Comparison of ENCODE assay signal across 2 cellular contexts in the genomic region with DNA sequence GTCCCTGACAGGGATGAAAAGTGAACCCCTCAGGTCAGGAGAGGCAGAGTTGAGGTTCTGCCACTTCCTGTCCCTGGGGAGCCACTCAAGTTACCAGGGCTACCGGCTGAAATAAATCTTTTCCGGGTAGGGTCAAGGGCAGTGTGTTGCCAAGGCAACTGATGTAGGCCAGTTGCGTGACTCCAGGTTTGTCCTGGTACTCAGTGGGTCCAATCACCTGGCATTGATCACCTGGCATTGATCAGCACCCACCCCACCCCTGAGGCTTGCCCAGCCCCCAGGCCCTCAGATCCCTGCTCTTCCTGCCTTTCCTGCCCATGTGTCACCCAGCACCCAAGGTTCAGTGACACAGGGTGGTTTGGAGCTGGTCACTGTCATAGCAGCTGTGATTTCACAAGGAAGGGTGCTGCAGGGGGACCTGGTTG.
A peak's percentile ranks its signal among the peaks of the same experiment; 100 is the strongest.
TF ChIP-seq lines count a peak whose summit lies in the region.

No MANE protein-coding gene starts in this region.

TF ChIP-seq in IMR-90, 13 proteins besides CTCF, POLR2A, EP300 and RAD21:
- TF ChIP-seq, protein P1, sequence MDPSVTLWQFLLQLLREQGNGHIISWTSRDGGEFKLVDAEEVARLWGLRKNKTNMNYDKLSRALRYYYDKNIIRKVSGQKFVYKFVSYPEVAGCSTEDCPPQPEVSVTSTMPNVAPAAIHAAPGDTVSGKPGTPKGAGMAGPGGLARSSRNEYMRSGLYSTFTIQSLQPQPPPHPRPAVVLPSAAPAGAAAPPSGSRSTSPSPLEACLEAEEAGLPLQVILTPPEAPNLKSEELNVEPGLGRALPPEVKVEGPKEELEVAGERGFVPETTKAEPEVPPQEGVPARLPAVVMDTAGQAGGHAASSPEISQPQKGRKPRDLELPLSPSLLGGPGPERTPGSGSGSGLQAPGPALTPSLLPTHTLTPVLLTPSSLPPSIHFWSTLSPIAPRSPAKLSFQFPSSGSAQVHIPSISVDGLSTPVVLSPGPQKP (IDR thresholded peaks at IDR 0.05; ENCODE audit: borderline replicate concordance, low read depth, low read length), result no peak

TF ChIP-seq in GM12878, 131 proteins besides CTCF, POLR2A, EP300 and RAD21:
- TF ChIP-seq, protein P2, sequence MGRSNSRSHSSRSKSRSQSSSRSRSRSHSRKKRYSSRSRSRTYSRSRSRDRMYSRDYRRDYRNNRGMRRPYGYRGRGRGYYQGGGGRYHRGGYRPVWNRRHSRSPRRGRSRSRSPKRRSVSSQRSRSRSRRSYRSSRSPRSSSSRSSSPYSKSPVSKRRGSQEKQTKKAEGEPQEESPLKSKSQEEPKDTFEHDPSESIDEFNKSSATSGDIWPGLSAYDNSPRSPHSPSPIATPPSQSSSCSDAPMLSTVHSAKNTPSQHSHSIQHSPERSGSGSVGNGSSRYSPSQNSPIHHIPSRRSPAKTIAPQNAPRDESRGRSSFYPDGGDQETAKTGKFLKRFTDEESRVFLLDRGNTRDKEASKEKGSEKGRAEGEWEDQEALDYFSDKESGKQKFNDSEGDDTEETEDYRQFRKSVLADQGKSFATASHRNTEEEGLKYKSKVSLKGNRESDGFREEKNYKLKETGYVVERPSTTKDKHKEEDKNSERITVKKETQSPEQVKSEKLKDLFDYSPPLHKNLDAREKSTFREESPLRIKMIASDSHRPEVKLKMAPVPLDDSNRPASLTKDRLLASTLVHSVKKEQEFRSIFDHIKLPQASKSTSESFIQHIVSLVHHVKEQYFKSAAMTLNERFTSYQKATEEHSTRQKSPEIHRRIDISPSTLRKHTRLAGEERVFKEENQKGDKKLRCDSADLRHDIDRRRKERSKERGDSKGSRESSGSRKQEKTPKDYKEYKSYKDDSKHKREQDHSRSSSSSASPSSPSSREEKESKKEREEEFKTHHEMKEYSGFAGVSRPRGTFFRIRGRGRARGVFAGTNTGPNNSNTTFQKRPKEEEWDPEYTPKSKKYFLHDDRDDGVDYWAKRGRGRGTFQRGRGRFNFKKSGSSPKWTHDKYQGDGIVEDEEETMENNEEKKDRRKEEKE (IDR thresholded peaks at IDR 0.05), result no peak
- TF ChIP-seq NBN (IDR thresholded peaks at IDR 0.05) (no peak), NR2F1 (conservative IDR thresholded peaks at IDR 0.05) (0 out of 2 replicates have a peak, but pooled peaks have one; percentile 31), SPI1 (IDR thresholded peaks at IDR 0.05; ENCODE audit: borderline replicate concordance, insufficient read depth, low read depth, low read length) (0 out of 2 replicates have a peak, but pooled peaks have one; percentile 6), IKZF1 (conservative IDR thresholded peaks at IDR 0.05) (no peak), RB1 (IDR thresholded peaks at IDR 0.05; ENCODE audit: borderline replicate concordance) (no peak), RAD51 (IDR thresholded peaks at IDR 0.05) (no peak), MTA2 (IDR thresholded peaks at IDR 0.05; ENCODE audit: low read depth) (no peak), MEF2B (IDR thresholded peaks at IDR 0.05; ENCODE audit: partially characterized antibody, poor library complexity, severe bottlenecking) (peak; percentile 74), MXI1 (IDR thresholded peaks at IDR 0.05; ENCODE audit: low read depth, low read length) (no peak), JUNB (IDR thresholded peaks at IDR 0.05) (no peak), BHLHE40 (IDR thresholded peaks at IDR 0.05; ENCODE audit: borderline replicate concordance in 1 of 2, low read depth in 2 of 2, low read length in 1 of 2) (no peak), SREBF2 (IDR thresholded peaks at IDR 0.05; ENCODE audit: low read length) (no peak), POLR2AphosphoS5 (IDR thresholded peaks at IDR 0.05; ENCODE audit: low read length) (no peak), PML (IDR thresholded peaks at IDR 0.05; ENCODE audit: low read length) (peak; percentile 59; the same call in 1 of the 2 replicates), POU2F2 (IDR thresholded peaks at IDR 0.05; ENCODE audit: borderline replicate concordance, low read depth, low read length) (no peak), CBX5 (IDR thresholded peaks at IDR 0.05; ENCODE audit: low read depth) (no peak), ZNF24 (IDR thresholded peaks at IDR 0.05) (no peak), ATF7 (IDR thresholded peaks at IDR 0.05; ENCODE audit: low read depth) (no peak), BMI1 (IDR thresholded peaks at IDR 0.05; ENCODE audit: borderline replicate concordance) (peak; percentile 70), KAT2A (conservative IDR thresholded peaks at IDR 0.05; ENCODE audit: control insufficient read depth, low read depth, low read length) (no peak), RBBP5 (conservative IDR thresholded peaks at IDR 0.05) (no peak), MEF2A (IDR thresholded peaks at IDR 0.05; ENCODE audit: insufficient read depth, low read depth, low read length) (no peak), YBX1 (IDR thresholded peaks at IDR 0.05) (no peak), HDAC6 (IDR thresholded peaks at IDR 0.05; ENCODE audit: unreplicated experiment) (no peak), RUNX3 (IDR thresholded peaks at IDR 0.05; ENCODE audit: low read length) (no peak), MTA3 (IDR thresholded peaks at IDR 0.05; ENCODE audit: borderline replicate concordance, low read length) (peak; percentile 30; the same call in 1 of the 2 replicates)
- TF ChIP-seq, protein P3, sequence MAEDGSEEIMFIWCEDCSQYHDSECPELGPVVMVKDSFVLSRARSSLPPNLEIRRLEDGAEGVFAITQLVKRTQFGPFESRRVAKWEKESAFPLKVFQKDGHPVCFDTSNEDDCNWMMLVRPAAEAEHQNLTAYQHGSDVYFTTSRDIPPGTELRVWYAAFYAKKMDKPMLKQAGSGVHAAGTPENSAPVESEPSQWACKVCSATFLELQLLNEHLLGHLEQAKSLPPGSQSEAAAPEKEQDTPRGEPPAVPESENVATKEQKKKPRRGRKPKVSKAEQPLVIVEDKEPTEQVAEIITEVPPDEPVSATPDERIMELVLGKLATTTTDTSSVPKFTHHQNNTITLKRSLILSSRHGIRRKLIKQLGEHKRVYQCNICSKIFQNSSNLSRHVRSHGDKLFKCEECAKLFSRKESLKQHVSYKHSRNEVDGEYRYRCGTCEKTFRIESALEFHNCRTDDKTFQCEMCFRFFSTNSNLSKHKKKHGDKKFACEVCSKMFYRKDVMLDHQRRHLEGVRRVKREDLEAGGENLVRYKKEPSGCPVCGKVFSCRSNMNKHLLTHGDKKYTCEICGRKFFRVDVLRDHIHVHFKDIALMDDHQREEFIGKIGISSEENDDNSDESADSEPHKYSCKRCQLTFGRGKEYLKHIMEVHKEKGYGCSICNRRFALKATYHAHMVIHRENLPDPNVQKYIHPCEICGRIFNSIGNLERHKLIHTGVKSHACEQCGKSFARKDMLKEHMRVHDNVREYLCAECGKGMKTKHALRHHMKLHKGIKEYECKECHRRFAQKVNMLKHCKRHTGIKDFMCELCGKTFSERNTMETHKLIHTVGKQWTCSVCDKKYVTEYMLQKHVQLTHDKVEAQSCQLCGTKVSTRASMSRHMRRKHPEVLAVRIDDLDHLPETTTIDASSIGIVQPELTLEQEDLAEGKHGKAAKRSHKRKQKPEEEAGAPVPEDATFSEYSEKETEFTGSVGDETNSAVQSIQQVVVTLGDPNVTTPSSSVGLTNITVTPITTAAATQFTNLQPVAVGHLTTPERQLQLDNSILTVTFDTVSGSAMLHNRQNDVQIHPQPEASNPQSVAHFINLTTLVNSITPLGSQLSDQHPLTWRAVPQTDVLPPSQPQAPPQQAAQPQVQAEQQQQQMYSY (CRISPR knock-in tag; IDR thresholded peaks at IDR 0.05), result no peak
- TF ChIP-seq, protein P4, sequence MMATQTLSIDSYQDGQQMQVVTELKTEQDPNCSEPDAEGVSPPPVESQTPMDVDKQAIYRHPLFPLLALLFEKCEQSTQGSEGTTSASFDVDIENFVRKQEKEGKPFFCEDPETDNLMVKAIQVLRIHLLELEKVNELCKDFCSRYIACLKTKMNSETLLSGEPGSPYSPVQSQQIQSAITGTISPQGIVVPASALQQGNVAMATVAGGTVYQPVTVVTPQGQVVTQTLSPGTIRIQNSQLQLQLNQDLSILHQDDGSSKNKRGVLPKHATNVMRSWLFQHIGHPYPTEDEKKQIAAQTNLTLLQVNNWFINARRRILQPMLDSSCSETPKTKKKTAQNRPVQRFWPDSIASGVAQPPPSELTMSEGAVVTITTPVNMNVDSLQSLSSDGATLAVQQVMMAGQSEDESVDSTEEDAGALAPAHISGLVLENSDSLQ (IDR thresholded peaks at IDR 0.05), result peak; percentile 21; the same call in 1 of the 2 replicates
- TF ChIP-seq, protein P5, sequence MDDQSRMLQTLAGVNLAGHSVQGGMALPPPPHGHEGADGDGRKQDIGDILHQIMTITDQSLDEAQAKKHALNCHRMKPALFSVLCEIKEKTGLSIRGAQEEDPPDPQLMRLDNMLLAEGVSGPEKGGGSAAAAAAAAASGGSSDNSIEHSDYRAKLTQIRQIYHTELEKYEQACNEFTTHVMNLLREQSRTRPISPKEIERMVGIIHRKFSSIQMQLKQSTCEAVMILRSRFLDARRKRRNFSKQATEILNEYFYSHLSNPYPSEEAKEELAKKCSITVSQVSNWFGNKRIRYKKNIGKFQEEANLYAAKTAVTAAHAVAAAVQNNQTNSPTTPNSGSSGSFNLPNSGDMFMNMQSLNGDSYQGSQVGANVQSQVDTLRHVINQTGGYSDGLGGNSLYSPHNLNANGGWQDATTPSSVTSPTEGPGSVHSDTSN (IDR thresholded peaks at IDR 0.05; ENCODE audit: insufficient replicate concordance, low read depth, low read length), result no peak
